Comparison of ENCODE assay signal across 2 cellular contexts in the genomic region with DNA sequence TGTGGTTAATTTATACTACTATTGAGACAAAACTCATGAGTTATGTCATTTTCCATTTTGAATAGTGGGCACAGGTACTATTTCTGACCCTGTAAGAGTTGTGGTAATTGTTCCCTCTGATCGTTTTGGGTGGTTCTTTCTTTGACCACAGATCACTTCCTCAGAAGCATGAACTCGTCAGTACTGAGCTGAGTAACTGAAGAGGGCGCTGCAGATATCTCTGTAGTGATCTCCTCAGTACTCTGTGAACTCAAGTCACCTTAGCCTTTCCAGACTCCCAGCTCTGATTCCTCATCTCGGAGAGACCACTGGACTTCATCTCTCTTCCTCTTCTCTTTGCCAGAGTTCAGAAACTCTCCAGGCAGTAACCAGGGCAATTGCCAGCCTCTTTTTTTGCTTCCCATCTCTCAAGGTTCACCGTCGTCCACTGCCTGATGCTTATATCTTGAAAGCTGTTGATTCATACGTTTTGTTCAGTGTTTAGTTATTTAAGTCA.
TF ChIP-seq lines count a peak whose summit lies in the region.

No MANE protein-coding gene starts in this region.

TF ChIP-seq in A549, 52 proteins besides CTCF, POLR2A, EP300 and RAD21:
- no peak for TF ChIP-seq ESRRA (IDR thresholded peaks at IDR 0.05; ENCODE audit: borderline replicate concordance, low read length)
- no peak for TF ChIP-seq RCOR1 (IDR thresholded peaks at IDR 0.05; ENCODE audit: low read depth, low read length)
- TF ChIP-seq CHD4 (IDR thresholded peaks at IDR 0.05; ENCODE audit: borderline replicate concordance) = no peak
- TF ChIP-seq REST (IDR thresholded peaks at IDR 0.05) = no peak
- no peak for TF ChIP-seq TP53 (CRISPR knock-in tag; IDR thresholded peaks at IDR 0.05)
- no peak for TF ChIP-seq NR3C1 (IDR thresholded peaks at IDR 0.05)
- TF ChIP-seq KDM5A (IDR thresholded peaks at IDR 0.05) = no peak
- TF ChIP-seq HOXA7 (CRISPR knock-in tag; IDR thresholded peaks at IDR 0.05) = no peak

TF ChIP-seq in H1, 55 proteins besides CTCF, POLR2A, EP300 and RAD21:
- no peak for TF ChIP-seq SIRT6 (IDR thresholded peaks at IDR 0.05; ENCODE audit: low read length)
- TF ChIP-seq CBX8 (IDR thresholded peaks at IDR 0.05; ENCODE audit: borderline replicate concordance, low read depth, low read length) = no peak
- TF ChIP-seq BACH1 (IDR thresholded peaks at IDR 0.05; ENCODE audit: low read length) = no peak
- TF ChIP-seq CREB1 (IDR thresholded peaks at IDR 0.05) = 0 out of 2 replicates have a peak, but pooled peaks have one; percentile 42
- no peak for TF ChIP-seq SIN3A (conservative IDR thresholded peaks at IDR 0.05 in 1 of 2, IDR thresholded peaks at IDR 0.05 in 1 of 2; ENCODE audit: low read depth in 1 of 2, low read length in 2 of 2)
- no peak for TF ChIP-seq CEBPB (IDR thresholded peaks at IDR 0.05; ENCODE audit: low read depth, low read length)
- no peak for TF ChIP-seq CBX5 (IDR thresholded peaks at IDR 0.05; ENCODE audit: low read depth, low read length)
- TF ChIP-seq FOSL1 (IDR thresholded peaks at IDR 0.05; ENCODE audit: insufficient read depth, low read depth, low read length) = no peak
